ENCODE assay signal across 1 cellular context in genomic region chr22:38489561-38490133, GRCh38.
TF ChIP-seq lines count a peak whose summit lies in the region.

No MANE protein-coding gene starts in this region.

TF ChIP-seq in WTC11, 78 proteins besides CTCF, POLR2A, EP300 and RAD21 (continued from another document):
- TF ChIP-seq ZNF532 (CRISPR knock-in tag; IDR thresholded peaks at IDR 0.05; ENCODE audit: borderline replicate concordance): no peak
- no peak for TF ChIP-seq GTF2I (CRISPR knock-in tag; conservative IDR thresholded peaks at IDR 0.05)
- TF ChIP-seq ATF1 (CRISPR knock-in tag; IDR thresholded peaks at IDR 0.05): no peak
- no peak for TF ChIP-seq ATF6 (CRISPR knock-in tag; IDR thresholded peaks at IDR 0.05)
- TF ChIP-seq GABPB1 (CRISPR knock-in tag; IDR thresholded peaks at IDR 0.05): no peak
- no peak for TF ChIP-seq STAT6 (CRISPR knock-in tag; conservative IDR thresholded peaks at IDR 0.05; ENCODE audit: low read depth)
- no peak for TF ChIP-seq NFYB (CRISPR knock-in tag; conservative IDR thresholded peaks at IDR 0.05; ENCODE audit: low read depth)
- no peak for TF ChIP-seq JAZF1 (CRISPR knock-in tag; IDR thresholded peaks at IDR 0.05)
